ENCODE assay signal across 8 cellular contexts in the genomic region with DNA sequence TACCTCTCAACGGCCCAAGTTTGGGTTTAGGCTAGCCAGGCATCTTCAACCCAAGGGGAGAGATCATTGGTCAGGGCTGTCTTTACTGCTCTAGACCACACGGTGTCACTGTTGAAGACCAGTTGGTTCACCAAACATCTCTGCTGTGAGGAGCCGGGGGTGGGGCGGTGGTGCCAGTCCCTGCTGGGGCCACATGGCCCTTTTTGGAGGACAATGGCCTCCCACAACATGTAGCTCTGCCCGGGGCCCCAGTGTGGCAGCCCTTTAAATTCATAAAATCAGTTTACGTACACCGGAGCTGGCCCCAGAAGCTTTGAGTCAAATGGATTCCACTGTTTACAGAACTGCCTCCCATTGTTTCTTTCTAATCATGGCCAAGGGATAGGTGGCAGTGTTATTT. TPM values are rescaled to one million over a fixed set of nuclear protein-coding genes. Genes with fewer than 3 reads are reported as not detected.
A peak's percentile ranks its signal among the peaks of the same experiment; 100 is the strongest.
DNase-seq lines count a peak whose midpoint lies in the region; ATAC-seq and TF ChIP-seq lines count a peak whose summit lies in the region.

No MANE protein-coding gene starts in this region.

- intact Hi-C loops in PC-3 (cut with micrococcal nuclease): loop anchor here (1.0 to 2.0 kb wide), 3 partner anchors 14 to 128 kb away; no protein-coding TSS in a partner anchor

- H3K9ac ChIP-seq in PC-3 (ENCODE audit: low read length): peak overlapping the region; percentile 32

- H3K4me1 ChIP-seq in PC-3 (ENCODE audit: insufficient read depth, low read length): peaks cover 9% of the 10 kb centered on the region; the same call in 1 of the 2 replicates

- POLR2A ChIA-PET in PC-3 (lab: Charles Lee; ENCODE audit: unreplicated experiment): no interaction called here

- no peaks in the 10 kb centered on the region for H4K20me1 ChIP-seq in PC-3 (ENCODE audit: low read length)

- no peak overlapping the region for H3K4me3 ChIP-seq in PC-3 (ENCODE audit: low read length)

- peak overlapping the region; percentile 38 for H3K27ac ChIP-seq in PC-3 (ENCODE audit: low read length)

- CTCF ChIA-PET in PC-3 (lab: Charles Lee): interaction anchor here (0.5 to 0.6 kb wide), 2 partner anchors 128 to 1876 kb away, joined by 3 to 5 read pairs; no protein-coding TSS in a partner anchor

- peak; percentile 98 for ATAC-seq in GM21529 (IDR thresholded peaks at IDR 0.05; ENCODE audit: unreplicated experiment)
- peak; percentile 93 for ATAC-seq in PC-3

- BruUV-seq in PC-3 (replicated peaks; lab: Mats Ljungman, UMichigan): no TSS peak

- no peaks in the 10 kb centered on the region for H3K36me3 ChIP-seq in PC-3 (ENCODE audit: low read depth, low read length)

- no peak overlapping the region for H3K4me2 ChIP-seq in PC-3 (ENCODE audit: low read length)

- DNase-seq in NCI-H2227 (lab: John Stamatoyannopoulos, UW; ENCODE audit: unreplicated experiment) (peak; percentile 13), NCI-H2227 treated with DMSO at 0.1 percent for 48 hours (lab: John Stamatoyannopoulos, UW) (no peak), HT1080 (ENCODE audit: low read depth) (peak; percentile 73), PC-3 (peak; percentile 84), astrocyte of the hippocampus (ENCODE audit: low read depth, low spot score) (peak; percentile 62), iPS-NIHi11 (ENCODE audit: low spot score) (peak; percentile 91)
- peak; percentile 15 for DNase-seq in stimulated activated CD4-positive, alpha-beta T cell treated with anti-CD3 and anti-CD28 coated beads, Interleukin-4, amount 100 ng/mL, for 1 hour

- no peaks in the 10 kb centered on the region for H3K79me2 ChIP-seq in PC-3 (ENCODE audit: low read length)

- H3F3A ChIP-seq in PC-3 (ENCODE audit: low read length, unreplicated experiment): no peaks in the 10 kb centered on the region

- peak; percentile 91 for TF ChIP-seq CTCF in PC-3 (conservative IDR thresholded peaks at IDR 0.05; ENCODE audit: low read depth, low read length)

- H3K9me3 ChIP-seq in PC-3 (ENCODE audit: low read length): no peaks in the 10 kb centered on the region

- no peaks in the 10 kb centered on the region for H3K9me2 ChIP-seq in PC-3 (replicated peaks; ENCODE audit: low read length)

- H2AFZ ChIP-seq in PC-3 (ENCODE audit: low read length): peak overlapping the region; percentile 53

- H3K27me3 ChIP-seq in PC-3 (ENCODE audit: low read length): no peaks in the 10 kb centered on the region

RNA-seq across cellular contexts. Expression of a gene that starts 19.1 kb away (rescaled TPM):
- 0.03 TPM in 1 of 2 replicates, not detected in the other for total RNA-seq in HT1080 (2014; rRNA removed; shearing (Covaris generic))
- 0.02 and 0.03 TPM in 2 replicates for polyA plus RNA-seq in HT1080 (2015; cell fraction: cytosol; rRNA removed)
- not detected in 2 replicates for polyA plus RNA-seq in HT1080 (2015; cell fraction: nucleus; rRNA removed)
- 0.06 and 0.40 TPM in 2 replicates for total RNA-seq in PC-3 (2014; rRNA removed)

RNA-seq across cellular contexts. Expression of a gene that starts 24.9 kb away (rescaled TPM):
- total RNA-seq in HT1080 (2014; rRNA removed; shearing (Covaris generic)): 508 and 543 TPM in 2 replicates
- polyA plus RNA-seq in HT1080 (2015; cell fraction: cytosol; rRNA removed): 789 and 826 TPM in 2 replicates
- polyA plus RNA-seq in HT1080 (2015; cell fraction: nucleus; rRNA removed): 636 and 639 TPM in 2 replicates
- 408 and 535 TPM in 2 replicates for total RNA-seq in PC-3 (2014; rRNA removed)
